In genomic region chr10:52674474-52674873, GRCh38 we compare ENCODE assay signal across 18 cellular contexts.
DNase-seq lines count a peak whose midpoint lies in the region; ATAC-seq, FAIRE-seq and TF ChIP-seq lines count a peak whose summit lies in the region.
"Had no signal": no experiment of that assay in that cellular context is flagged by ENCODE, and none has a peak within 500 bp of the region (broad histone marks: within the 10 kb centered on the region; RNA-seq: fewer than 3 reads in every experiment).

No MANE protein-coding gene starts in this region.

- H3K36me3 ChIP-seq in bronchial epithelial cell (ENCODE audit: control insufficient read depth, insufficient read depth, low read length): no peaks in the 10 kb centered on the region
- no peaks in the 10 kb centered on the region for H3K36me3 ChIP-seq in WERI-Rb-1

- H3K27me3 ChIP-seq in bronchial epithelial cell (ENCODE audit: control insufficient read depth, insufficient read depth, low read length) (no peaks in the 10 kb centered on the region), WERI-Rb-1 (ENCODE audit: insufficient read depth, low read depth, severe bottlenecking) (no peaks in the 10 kb centered on the region)
- H3K27me3 ChIP-seq: BLaER1 treated with 17β-estradiol and CSF1 and Interleukin-3, amounts not matched to agents 10 nM and 100 nM had no signal

- no peaks in the 10 kb centered on the region for H3K9me3 ChIP-seq in WERI-Rb-1 (ENCODE audit: severe bottlenecking)

- no peak overlapping the region for H3K4me3 Mint-ChIP-seq in natural killer cell
- H3K4me3 Mint-ChIP-seq: CD4-positive, CD25-positive, alpha-beta regulatory T cell; HFFc6 had no signal

- FAIRE-seq in bronchial epithelial cell (lab: Jason Lieb, UNC) (no peak), frontal cortex (lab: Jason Lieb, UNC) (no peak)
- FAIRE-seq: G401.6, GM12891 had no signal

- H3K9me3 Mint-ChIP-seq in natural killer cell: peaks cover 3 to 4% of the 10 kb centered on the region in 2 donors
- H3K9me3 Mint-ChIP-seq: HFFc6 had no signal

- H3K27ac Mint-ChIP-seq in natural killer cell: no peak overlapping the region
- H3K27ac Mint-ChIP-seq: CD4-positive, CD25-positive, alpha-beta regulatory T cell; HFFc6 had no signal

- ATAC-seq in natural killer cell: no peak

- H3K4me3 ChIP-seq in bronchial epithelial cell (ENCODE audit: low read depth, low read length) (no peak overlapping the region), WERI-Rb-1 (ENCODE audit: low read depth, low read length) (no peak overlapping the region)
- H3K4me3 ChIP-seq: BLaER1 treated with 17β-estradiol and CSF1 and Interleukin-3, amounts not matched to agents 10 nM and 100 nM had no signal

- no peaks in the 10 kb centered on the region for H3K4me1 Mint-ChIP-seq in natural killer cell
- H3K4me1 Mint-ChIP-seq: CD4-positive, CD25-positive, alpha-beta regulatory T cell had no signal

- no peaks in the 10 kb centered on the region for H3K27me3 Mint-ChIP-seq in natural killer cell (ENCODE audit: low read depth in 2 of 2)
- H3K27me3 Mint-ChIP-seq: CD4-positive, CD25-positive, alpha-beta regulatory T cell had no signal

- H3K36me3 Mint-ChIP-seq in natural killer cell: no peaks in the 10 kb centered on the region
- H3K36me3 Mint-ChIP-seq: CD4-positive, CD25-positive, alpha-beta regulatory T cell had no signal

- DNase-seq in DMS53 (lab: John Stamatoyannopoulos, UW) (peak; percentile 52), HT-29 (ENCODE audit: low spot score) (peak; percentile 17), bronchial epithelial cell (ENCODE audit: low read depth) (peak; percentile 74), epithelial cell of prostate (ENCODE audit: low read depth, low spot score) (peak; percentile 58), natural killer cell (no peak), WERI-Rb-1 (no peak), frontal cortex (ENCODE audit: low spot score in 2 of 2) (no peak), NCI-H524 (lab: John Stamatoyannopoulos, UW) (no peak)
- DNase-seq: ACHN; CD4-positive, CD25-positive, alpha-beta regulatory T cell; DMS 273 treated with DMSO at 0.1 percent for 48 hours; DMS79 treated with DMSO at 0.1 percent for 48 hours; EL; HCEC 1CT; HFFc6 had no signal

- intact Hi-C loops in natural killer cell (cut with micrococcal nuclease): no loop called here

- peak overlapping the region; percentile 27 for H3K27ac ChIP-seq in epithelial cell of prostate
- H3K27ac ChIP-seq in WERI-Rb-1: no peak overlapping the region
- H3K27ac ChIP-seq: BLaER1 treated with 17β-estradiol and CSF1 and Interleukin-3, amounts not matched to agents 10 nM and 100 nM had no signal

- no peak for TF ChIP-seq CTCF in bronchial epithelial cell (IDR thresholded peaks at IDR 0.05; ENCODE audit: insufficient read depth, low read length, severe bottlenecking)
- TF ChIP-seq CTCF in natural killer cell (IDR thresholded peaks at IDR 0.05): no peak
- no peak for TF ChIP-seq CTCF in WERI-Rb-1 (IDR thresholded peaks at IDR 0.05; ENCODE audit: low read depth, low read length)

Comparison
In these comparisons a context has a peak if more than half of its experiments do, and no peak if none do; other contexts are left out.
1. DNase-seq: peak in DMS53 (single experiment), HT-29 (single experiment), bronchial epithelial cell (single experiment) and epithelial cell of prostate (single experiment); none in natural killer cell (single experiment), WERI-Rb-1 (single experiment), frontal cortex (0 of 2) and NCI-H524 (0 of 2).